In the genomic region with DNA sequence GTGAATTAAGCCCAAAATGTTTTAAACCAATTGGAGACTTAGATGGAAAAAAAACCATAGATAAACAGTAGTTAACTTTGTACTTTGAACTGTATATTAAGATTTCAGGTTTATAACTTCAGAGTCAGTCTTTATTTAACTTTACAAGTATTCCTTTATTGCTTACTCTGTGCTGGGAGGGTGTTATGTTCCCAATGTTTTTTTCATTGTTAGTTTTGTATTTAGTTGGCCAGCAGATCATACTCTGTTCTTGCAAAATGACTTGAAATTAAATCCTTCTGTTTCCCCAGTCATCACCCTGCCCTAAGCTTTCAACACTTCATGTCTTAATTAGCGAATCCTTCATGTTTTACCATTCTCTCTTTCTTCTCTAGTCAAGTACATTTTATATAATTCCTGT, we compare ENCODE assay signal across 19 cellular contexts. TPM values are rescaled to one million over a fixed set of nuclear protein-coding genes. Genes with fewer than 3 reads are reported as not detected.
DNase-seq lines count a peak whose midpoint lies in the region; ATAC-seq, FAIRE-seq and TF ChIP-seq lines count a peak whose summit lies in the region.
"Had no signal": no experiment of that assay in that cellular context is flagged by ENCODE, and none has a peak within 500 bp of the region (broad histone marks: within the 10 kb centered on the region; RNA-seq: fewer than 3 reads in every experiment).

No MANE protein-coding gene starts in this region.

- intact Hi-C loops in colonic mucosa (cut with DNase I), result no loop called here

- H3K9me3 ChIP-seq in colonic mucosa (no peaks in the 10 kb centered on the region), small intestine (ENCODE audit: control insufficient read depth, low read depth) (no peaks in the 10 kb centered on the region)

- no peak for TF ChIP-seq CTCF in colonic mucosa (IDR thresholded peaks at IDR 0.05)
- no peak for TF ChIP-seq CTCF in GM10248 (IDR thresholded peaks at IDR 0.05; ENCODE audit: control extremely low read depth, extremely low read depth, low read depth, missing control alignments)

- H3K4me3 ChIP-seq in colonic mucosa (no peak overlapping the region), small intestine (ENCODE audit: low read depth in 1 of 2, low read length in 2 of 2) (no peak overlapping the region)
- H3K4me3 ChIP-seq: GM12878, K562, SK-N-MC had no signal

- H3K27me3 ChIP-seq in colonic mucosa, result no peaks in the 10 kb centered on the region
- H3K27me3 ChIP-seq in small intestine (ENCODE audit: control insufficient read depth in 2 of 2, insufficient read depth in 2 of 2, low read length in 2 of 2), result no peaks in the 10 kb centered on the region

- no peak overlapping the region for H3K9ac ChIP-seq in colonic mucosa (ENCODE audit: low read depth in 2 of 2, low read length in 2 of 2)

- H3K27ac ChIP-seq in colonic mucosa (peak overlapping the region; percentile 58), small intestine (ENCODE audit: low read depth in 1 of 2, low read length in 1 of 2) (no peak overlapping the region)
- H3K27ac ChIP-seq: C4-2B, SK-N-MC had no signal

- FAIRE-seq in HTR-8/SVneo (lab: Jason Lieb, UNC) (peak; percentile 28), small intestine (lab: Jason Lieb, UNC) (no peak)
- FAIRE-seq: GM12878, GM18507, K562 had no signal

- H3K36me3 ChIP-seq in colonic mucosa (no peaks in the 10 kb centered on the region), small intestine (ENCODE audit: control insufficient read depth in 2 of 2, insufficient read depth in 2 of 2, low read length in 2 of 2) (no peaks in the 10 kb centered on the region)

- DNase-seq in HTR-8/SVneo (ENCODE audit: insufficient read length, low spot score), result no peak
- DNase-seq in colonic mucosa, result no peak
- no peak for DNase-seq in left lobe of liver (ENCODE audit: low spot score)
- peak; percentile 66 for DNase-seq in small intestine
- DNase-seq in GM10248 (ENCODE audit: extremely low spot score), result no peak
- no peak for DNase-seq in COLO829 (ENCODE audit: low spot score)
- DNase-seq in activated CD4-positive, CD25-positive, alpha-beta regulatory T cell treated with anti-CD3 and anti-CD28 coated beads, Interleukin-2, amount 50 U/mL, for 72 hours, result no peak
- DNase-seq: COR-L47, DMS53, H9, NCI-H1048, NCI-H146, NCI-H2107, NCI-H69 had no signal

- WGBS in small intestine, 3 donors, result 29 to 69% (median 49%) methylated on average over 1 of the region's 1 CpG

- POLR2A ChIA-PET in GM10248 (lab: Yijun Ruan, JAX), result no interaction called here

- ATAC-seq in left lobe of liver, result peak; percentile 45
- ATAC-seq: GM12878, K562 had no signal

- H3K4me1 ChIP-seq in colonic mucosa (no peaks in the 10 kb centered on the region), small intestine (ENCODE audit: control insufficient read depth in 2 of 2, insufficient read depth in 1 of 2, low read depth in 1 of 2, low read length in 1 of 2) (peaks cover 5 to 13% of the 10 kb centered on the region in 2 donors)

- CTCF ChIA-PET in GM10248 (lab: Yijun Ruan, JAX), result no interaction called here

RNA-seq across cellular contexts. Expression of gene SIK2, which starts 25.3 kb away (rescaled TPM):
- total RNA-seq in colonic mucosa, result 10 to 100 TPM; 16.2 to 21.3 TPM
- total RNA-seq in left lobe of liver, result 23.7 TPM
- polyA plus RNA-seq in small intestine, result 1 to 10 TPM; 3.8 to 7.4 (median 3.8) TPM
